ENCODE assay signal across 8 cellular contexts in genomic region chr12:111410229-111411186, GRCh38. TPM values are rescaled to one million over a fixed set of nuclear protein-coding genes. Genes with fewer than 3 reads are reported as not detected.
DNase-seq lines count a peak whose midpoint lies in the region; ATAC-seq, FAIRE-seq and TF ChIP-seq lines count a peak whose summit lies in the region.

No MANE protein-coding gene starts in this region.

- POLR2A ChIA-PET in endothelial cell of umbilical vein (lab: Charles Lee) = interaction anchor here (0.6 to 1.6 kb wide), 3 partner anchors 13 to 34 kb away, joined by 3 to 5 read pairs (median 4); no protein-coding TSS in a partner anchor

- H3K9me3 ChIP-seq in SJCRH30 (replicated peaks) = no peaks in the 10 kb centered on the region
- no peaks in the 10 kb centered on the region for H3K9me3 ChIP-seq in endothelial cell of umbilical vein (replicated peaks; ENCODE audit: control insufficient read depth, insufficient read depth, low read length)
- H3K9me3 ChIP-seq in psoas muscle = no peaks in the 10 kb centered on the region

- peaks cover 3% of the 10 kb centered on the region for H4K20me1 ChIP-seq in endothelial cell of umbilical vein (replicated peaks; ENCODE audit: control insufficient read depth, extremely low read depth, insufficient read depth, low read length)

- TF ChIP-seq CTCF in endothelial cell of umbilical vein (IDR thresholded peaks at IDR 0.05; ENCODE audit: extremely low read depth in 1 of 2, insufficient read depth in 1 of 2, low read depth in 1 of 2, low read length in 2 of 2) = no peak
- TF ChIP-seq CTCF in psoas muscle (IDR thresholded peaks at IDR 0.05) = no peak

- H3K4me2 ChIP-seq in endothelial cell of umbilical vein (ENCODE audit: insufficient read depth, low read length) = peak overlapping the region; percentile 33

- H3K27me3 ChIP-seq in SJCRH30 = no peaks in the 10 kb centered on the region
- no peaks in the 10 kb centered on the region for H3K27me3 ChIP-seq in endothelial cell of umbilical vein (ENCODE audit: control insufficient read depth in 2 of 2, insufficient read depth in 2 of 2, low read length in 2 of 2)
- H3K27me3 ChIP-seq in psoas muscle (ENCODE audit: insufficient read depth in 3 of 3, low read length in 2 of 3) = no peaks in the 10 kb centered on the region

- dilution Hi-C loops in endothelial cell of umbilical vein (cut with MboI; ENCODE audit: extremely low pct_ligation_motif_present, low sequenced_read_pairs) = no loop called here

- TF ChIP-seq POLR2A in endothelial cell of umbilical vein (IDR thresholded peaks at IDR 0.05; ENCODE audit: low read depth, low read length) = no peak

- peaks cover 96% of the 10 kb centered on the region for H3K79me2 ChIP-seq in endothelial cell of umbilical vein (ENCODE audit: control insufficient read depth, insufficient read depth, low read length)

- no peak overlapping the region for H2AFZ ChIP-seq in endothelial cell of umbilical vein (ENCODE audit: low read depth, low read length)

- peak overlapping the region; percentile 77 for H3K27ac ChIP-seq in SJCRH30
- H3K27ac ChIP-seq in endothelial cell of umbilical vein (ENCODE audit: insufficient read depth, low read depth, low read length) = peak overlapping the region; percentile 87
- H3K27ac ChIP-seq in psoas muscle = peak overlapping the region; percentile 74

- DNase-seq in ELR (ENCODE audit: low read depth) = peak; percentile 68
- no peak for DNase-seq in SJCRH30
- peak; percentile 56 for DNase-seq in endothelial cell of umbilical vein (ENCODE audit: low read depth, low spot score)
- no peak for DNase-seq in psoas muscle
- no peak for DNase-seq in activated gamma-delta T cell treated with Interleukin-2 at 50 U/mL for 16 hours
- DNase-seq in NCI-H748 treated with DMSO at 0.1 percent for 48 hours (lab: John Stamatoyannopoulos, UW) = no peak
- no peak for DNase-seq in NCI-H1048 (lab: John Stamatoyannopoulos, UW)

- H3K9ac ChIP-seq in endothelial cell of umbilical vein (replicated peaks; ENCODE audit: extremely low read depth, insufficient read depth, low read length) = peak overlapping the region; percentile 95

- CTCF ChIA-PET in endothelial cell of umbilical vein (lab: Charles Lee) = interaction anchor here (0.6 to 7.7 kb wide), 5 partner anchors 13 to 40 kb away, joined by 3 to 101 read pairs (median 5); no protein-coding TSS in a partner anchor

- H3K4me1 ChIP-seq in SJCRH30 = peaks cover 46% of the 10 kb centered on the region
- H3K4me1 ChIP-seq in endothelial cell of umbilical vein (ENCODE audit: control insufficient read depth, extremely low read depth, insufficient read depth, low read length) = peaks cover 71% of the 10 kb centered on the region
- peaks cover 49% of the 10 kb centered on the region for H3K4me1 ChIP-seq in psoas muscle

- FAIRE-seq in endothelial cell of umbilical vein (lab: Jason Lieb, UNC) = peak; percentile 80

- 57 to 62% (median 57%) methylated on average over 16 of the region's 16 CpGs for WGBS in psoas muscle, 3 donors

- ATAC-seq in psoas muscle (no peak), GM21390 (IDR thresholded peaks at IDR 0.05; ENCODE audit: unreplicated experiment) (no peak)

- intact Hi-C loops in endothelial cell of umbilical vein (cut with micrococcal nuclease) (loop anchor here (1.0 kb wide), 2 partner anchors 11 to 18 kb away; no protein-coding TSS in a partner anchor), psoas muscle (cut with DNase I) (no loop called here)

- no peak overlapping the region; the same call in 1 of the 2 replicates for H3K4me3 ChIP-seq in SJCRH30
- peak overlapping the region in 2 of 3 experiments; percentile 4 to 11 for H3K4me3 ChIP-seq in endothelial cell of umbilical vein (replicated peaks in 1 of 3; ENCODE audit: insufficient read depth in 1 of 3, low read depth in 1 of 3, low read length in 3 of 3)
- peak overlapping the region; percentile 46 for H3K4me3 ChIP-seq in psoas muscle

- H3K36me3 ChIP-seq in SJCRH30 = no peaks in the 10 kb centered on the region
- peaks cover 0 to 3% of the 10 kb centered on the region in 2 experiments for H3K36me3 ChIP-seq in endothelial cell of umbilical vein (ENCODE audit: control insufficient read depth in 2 of 2, extremely low read depth in 1 of 2, insufficient read depth in 2 of 2, low read length in 2 of 2)
- H3K36me3 ChIP-seq in psoas muscle (ENCODE audit: insufficient read depth in 1 of 2, low read depth in 1 of 2) = no peaks in the 10 kb centered on the region

- no TSS peak for BruUV-seq in endothelial cell of umbilical vein (replicated peaks; lab: Mats Ljungman, UMichigan)

- no peaks in the 10 kb centered on the region for H3K9me1 ChIP-seq in endothelial cell of umbilical vein (replicated peaks; ENCODE audit: control insufficient read depth, extremely low read depth, insufficient read depth, low read length)

TF ChIP-seq in endothelial cell of umbilical vein, 7 proteins besides CTCF, POLR2A, EP300 and RAD21:
- TF ChIP-seq MYC (IDR thresholded peaks at IDR 0.05; ENCODE audit: low read depth, low read length) (no peak), MAX (IDR thresholded peaks at IDR 0.05; ENCODE audit: insufficient read depth, insufficient read length) (peak; percentile 62)

RNA-seq across cellular contexts. Expression of gene SH2B3, which starts 4.8 kb away (rescaled TPM):
- total RNA-seq in SJCRH30 (2014; rRNA removed; shearing (Covaris generic)) = 11.1 and 13.2 TPM in 2 replicates
- total RNA-seq in endothelial cell of umbilical vein = 97.9 and 111 TPM in 2 replicates
- 63.1 and 69.7 TPM in 2 replicates for polyA plus RNA-seq in endothelial cell of umbilical vein
- polyA plus RNA-seq in endothelial cell of umbilical vein (2011; cell fraction: cytosol; rRNA removed) = 74.6 and 75.9 TPM in 2 replicates
- polyA plus RNA-seq in endothelial cell of umbilical vein (2011; cell fraction: nucleus; rRNA removed) = 53.9 and 63.7 TPM in 2 replicates
- 51.2 and 67.6 TPM in 2 replicates for polyA plus RNA-seq in endothelial cell of umbilical vein (2012)
- polyA minus RNA-seq in endothelial cell of umbilical vein = 59.8 and 60.1 TPM in 2 replicates
- 3.2 TPM for polyA minus RNA-seq in endothelial cell of umbilical vein (2011; cell fraction: cytosol; rRNA and poly(A)+ RNA removed)
- polyA minus RNA-seq in endothelial cell of umbilical vein (2011; cell fraction: nucleus; rRNA and poly(A)+ RNA removed) = 27.6 and 29.2 TPM in 2 replicates
- total RNA-seq in psoas muscle = 10 to 100 TPM; 10.5 to 25.0 (median 13.2) TPM
- 10 to 100 TPM in 1 of 3 donors, 1 to 10 TPM in 2; 4.4 to 22.0 (median 6.4) TPM for polyA plus RNA-seq in psoas muscle

RNA-seq across cellular contexts. Expression of gene PHETA1, which starts 41.6 kb away (rescaled TPM):
- 4.0 and 4.2 TPM in 2 replicates for total RNA-seq in SJCRH30 (2014; rRNA removed; shearing (Covaris generic))
- 12.9 and 20.0 TPM in 2 replicates for total RNA-seq in endothelial cell of umbilical vein
- polyA plus RNA-seq in endothelial cell of umbilical vein = 10.6 and 12.8 TPM in 2 replicates
- polyA plus RNA-seq in endothelial cell of umbilical vein (2011; cell fraction: cytosol; rRNA removed) = 7.5 and 11.3 TPM in 2 replicates
- polyA plus RNA-seq in endothelial cell of umbilical vein (2011; cell fraction: nucleus; rRNA removed) = 10.4 and 13.9 TPM in 2 replicates
- 12.6 and 16.8 TPM in 2 replicates for polyA plus RNA-seq in endothelial cell of umbilical vein (2012)
- polyA minus RNA-seq in endothelial cell of umbilical vein = 4.4 and 6.7 TPM in 2 replicates
- 1.8 TPM for polyA minus RNA-seq in endothelial cell of umbilical vein (2011; cell fraction: cytosol; rRNA and poly(A)+ RNA removed)
- polyA minus RNA-seq in endothelial cell of umbilical vein (2011; cell fraction: nucleus; rRNA and poly(A)+ RNA removed) = 2.5 and 6.5 TPM in 2 replicates
- total RNA-seq in psoas muscle = 1 to 10 TPM; 5.3 to 7.0 (median 6.1) TPM
- 10 to 100 TPM in 1 of 3 donors, 1 to 10 TPM in 2; 7.6 to 19.9 (median 8.2) TPM for polyA plus RNA-seq in psoas muscle

Comparison
In these comparisons a context has a peak if more than half of its experiments do, and no peak if none do; other contexts are left out.
1. DNase-seq: peak in ELR (single experiment) and endothelial cell of umbilical vein (single experiment); none in SJCRH30 (0 of 2), psoas muscle (0 of 2), activated gamma-delta T cell treated with Interleukin-2 at 50 U/mL for 16 hours (single experiment), NCI-H748 treated with DMSO at 0.1 percent for 48 hours (single experiment) and NCI-H1048 (single experiment).
2. Peak in every context shown above with its lines, with median percentiles within 50 percentile points of each other: H3K27ac ChIP-seq.